In genomic region chr10:46558411-46559185, GRCh38 we compare ENCODE assay signal across 14 cellular contexts. TPM values are rescaled to one million over a fixed set of nuclear protein-coding genes. Genes with fewer than 3 reads are reported as not detected.
DNase-seq lines count a peak whose midpoint lies in the region; ATAC-seq and TF ChIP-seq lines count a peak whose summit lies in the region.
"Had no signal": no experiment of that assay in that cellular context is flagged by ENCODE, and none has a peak within 500 bp of the region (broad histone marks: within the 10 kb centered on the region; RNA-seq: fewer than 3 reads in every experiment).

No MANE protein-coding gene starts in this region.

- H3K36me3 Mint-ChIP-seq in activated CD8-positive, alpha-beta memory T cell treated with anti-CD3 and anti-CD28 coated beads, Interleukin-2, amount 10 ng/mL, durations not matched to agents 7 days and 5 days: no peaks in the 10 kb centered on the region

- no peak overlapping the region for H3K4me3 Mint-ChIP-seq in activated CD8-positive, alpha-beta memory T cell treated with anti-CD3 and anti-CD28 coated beads, Interleukin-2, amount 10 ng/mL, durations not matched to agents 7 days and 5 days

- H3K4me3 ChIP-seq in heart left ventricle: no peak overlapping the region
- no peak overlapping the region for H3K4me3 ChIP-seq in left ventricle myocardium inferior
- no peak overlapping the region for H3K4me3 ChIP-seq in upper lobe of right lung
- H3K4me3 ChIP-seq: uterus had no signal

- CTCF ChIA-PET in activated CD8-positive, alpha-beta memory T cell treated with anti-CD3 and anti-CD28 coated beads, Interleukin-2, amount 10 ng/mL, durations not matched to agents 7 days and 5 days (lab: Charles Lee): no interaction called here

- intact Hi-C loops in heart left ventricle (cut with DNase I): no loop called here
- intact Hi-C loops in left ventricle myocardium inferior (cut with micrococcal nuclease): no loop called here
- intact Hi-C loops in upper lobe of right lung (cut with DNase I): no loop called here

- no peaks in the 10 kb centered on the region for H3K27me3 Mint-ChIP-seq in activated CD8-positive, alpha-beta memory T cell treated with anti-CD3 and anti-CD28 coated beads, Interleukin-2, amount 10 ng/mL, durations not matched to agents 7 days and 5 days
- H3K27me3 Mint-ChIP-seq: CD4-positive, alpha-beta T cell had no signal

- 79 to 82% (median 81%) methylated on average over 9 of the region's 9 CpGs for WGBS in heart left ventricle, 4 donors

- no peak overlapping the region for H3K27ac Mint-ChIP-seq in activated CD8-positive, alpha-beta memory T cell treated with anti-CD3 and anti-CD28 coated beads, Interleukin-2, amount 10 ng/mL, durations not matched to agents 7 days and 5 days
- H3K27ac Mint-ChIP-seq: CD4-positive, alpha-beta T cell; IgD-negative memory B cell had no signal

- no peaks in the 10 kb centered on the region for H3K36me3 ChIP-seq in heart left ventricle
- H3K36me3 ChIP-seq in left ventricle myocardium inferior: no peaks in the 10 kb centered on the region
- no peaks in the 10 kb centered on the region for H3K36me3 ChIP-seq in upper lobe of right lung
- H3K36me3 ChIP-seq: uterus had no signal

- peaks cover 2% of the 10 kb centered on the region for H3K4me1 Mint-ChIP-seq in activated CD8-positive, alpha-beta memory T cell treated with anti-CD3 and anti-CD28 coated beads, Interleukin-2, amount 10 ng/mL, durations not matched to agents 7 days and 5 days

- DNase-seq in heart left ventricle (peak in 4 of 5 donors; percentile 8 to 37 (median 18)), left ventricle myocardium inferior (no peak), middle frontal gyrus (ENCODE audit: extremely low spot score, low spot score) (peak; percentile 1), upper lobe of right lung (peak; percentile 67), NCI-H1694 (lab: John Stamatoyannopoulos, UW) (no peak), NCI-H1048 (lab: John Stamatoyannopoulos, UW) (no peak)
- DNase-seq in activated CD8-positive, alpha-beta memory T cell treated with anti-CD3 and anti-CD28 coated beads, Interleukin-2, amount 10 ng/mL, durations not matched to agents 7 days and 5 days: peak; percentile 40
- DNase-seq: CD4-positive, alpha-beta T cell; mesendoderm; NCI-H2171 treated with DMSO at 0.1 percent for 48 hours; SIG-M5 had no signal

- no peak for ATAC-seq in heart left ventricle
- no peak for ATAC-seq in activated CD8-positive, alpha-beta memory T cell treated with anti-CD3 and anti-CD28 coated beads, Interleukin-2, amount 10 ng/mL, durations not matched to agents 7 days and 5 days
- no peak for ATAC-seq in upper lobe of right lung
- no peak for ATAC-seq in GM18519 (IDR thresholded peaks at IDR 0.05; ENCODE audit: low FRiP score, unreplicated experiment)

- H3K27ac ChIP-seq in heart left ventricle: no peak overlapping the region
- no peak overlapping the region for H3K27ac ChIP-seq in left ventricle myocardium inferior (replicated peaks)
- no peak overlapping the region for H3K27ac ChIP-seq in upper lobe of right lung
- H3K27ac ChIP-seq: uterus had no signal

- H3K27me3 ChIP-seq in heart left ventricle: peaks cover 38 to 76% (median 55%) of the 10 kb centered on the region in 9 donors
- H3K27me3 ChIP-seq in left ventricle myocardium inferior (ENCODE audit: low read depth): peaks cover 78% of the 10 kb centered on the region
- peaks cover 57% of the 10 kb centered on the region for H3K27me3 ChIP-seq in upper lobe of right lung

- H3K9me3 Mint-ChIP-seq in activated CD8-positive, alpha-beta memory T cell treated with anti-CD3 and anti-CD28 coated beads, Interleukin-2, amount 10 ng/mL, durations not matched to agents 7 days and 5 days (ENCODE audit: low read depth): no peaks in the 10 kb centered on the region
- H3K9me3 Mint-ChIP-seq: CD4-positive, alpha-beta T cell had no signal

- TF ChIP-seq POLR2A in heart left ventricle (IDR thresholded peaks at IDR 0.05): no peak

- TF ChIP-seq CTCF in heart left ventricle (IDR thresholded peaks at IDR 0.05) (no peak), left ventricle myocardium inferior (IDR thresholded peaks at IDR 0.05; ENCODE audit: borderline replicate concordance) (no peak), upper lobe of right lung (IDR thresholded peaks at IDR 0.05) (no peak)

- peaks cover 0 to 13% (median 3%) of the 10 kb centered on the region in 12 donors for H3K4me1 ChIP-seq in heart left ventricle
- peaks cover 16% of the 10 kb centered on the region for H3K4me1 ChIP-seq in left ventricle myocardium inferior
- no peaks in the 10 kb centered on the region for H3K4me1 ChIP-seq in upper lobe of right lung

- no peaks in the 10 kb centered on the region for H3K9me3 ChIP-seq in heart left ventricle
- no peaks in the 10 kb centered on the region for H3K9me3 ChIP-seq in left ventricle myocardium inferior (replicated peaks)
- H3K9me3 ChIP-seq in upper lobe of right lung: no peaks in the 10 kb centered on the region
- H3K9me3 ChIP-seq: uterus had no signal

RNA-seq across cellular contexts. Expression of gene GPRIN2, which starts 2.1 kb away (rescaled TPM):
- total RNA-seq in heart left ventricle (under 1 TPM in 1 of 9 donors, not detected in 8; 0.50 TPM), left ventricle myocardium inferior (not detected), upper lobe of right lung (56.2 TPM)
- polyA plus RNA-seq in heart left ventricle: not detected
- not detected for total RNA-seq in activated CD8-positive, alpha-beta memory T cell treated with anti-CD3 and anti-CD28 coated beads, Interleukin-2, amount 10 ng/mL, durations not matched to agents 7 days and 5 days
- total RNA-seq: CD4-positive, alpha-beta T cell had no signal
- polyA plus RNA-seq: IgD-negative memory B cell had no signal

RNA-seq across cellular contexts. Expression of gene SYT15, which starts 20.3 kb away (rescaled TPM):
- total RNA-seq in heart left ventricle (1 to 10 TPM; 1.0 to 5.2 (median 2.9) TPM), left ventricle myocardium inferior (1.9 TPM), upper lobe of right lung (45.4 TPM)
- 1 to 10 TPM; 1.2 to 1.3 TPM for polyA plus RNA-seq in heart left ventricle
- 1 to 10 TPM in 1 of 2 experiments, under 1 TPM in 1; 0.33 to 1.5 TPM for total RNA-seq in activated CD8-positive, alpha-beta memory T cell treated with anti-CD3 and anti-CD28 coated beads, Interleukin-2, amount 10 ng/mL, durations not matched to agents 7 days and 5 days

Comparison
In these comparisons a context has a peak if more than half of its experiments do, and no peak if none do; other contexts are left out.
1. DNase-seq: peak in heart left ventricle (4 of 5), activated CD8-positive, alpha-beta memory T cell treated with anti-CD3 and anti-CD28 coated beads, Interleukin-2, amount 10 ng/mL, durations not matched to agents 7 days and 5 days (single experiment), middle frontal gyrus (single experiment) and upper lobe of right lung (single experiment); none in left ventricle myocardium inferior (single experiment), NCI-H1694 (single experiment) and NCI-H1048 (single experiment).
2. RNA of gene GPRIN2, which starts 2.1 kb away (total RNA-seq): 56.2 TPM in upper lobe of right lung (single experiment); 0.50 TPM in heart left ventricle, not detected in left ventricle myocardium inferior (single experiment) and not detected in activated CD8-positive, alpha-beta memory T cell treated with anti-CD3 and anti-CD28 coated beads, Interleukin-2, amount 10 ng/mL, durations not matched to agents 7 days and 5 days; every median in the first group is over 10 times any median in the second.